ENCODE assay signal across 12 cellular contexts in genomic region chr11:128493570-128493965, GRCh38.
A peak's percentile ranks its signal among the peaks of the same experiment; 100 is the strongest.
DNase-seq lines count a peak whose midpoint lies in the region; ATAC-seq and TF ChIP-seq lines count a peak whose summit lies in the region.
"Had no signal": no experiment of that assay in that cellular context is flagged by ENCODE, and none has a peak within 500 bp of the region (broad histone marks: within the 10 kb centered on the region; RNA-seq: fewer than 3 reads in every experiment).

No MANE protein-coding gene starts in this region.

- no peaks in the 10 kb centered on the region for H3K27me3 Mint-ChIP-seq in activated T-cell treated with anti-CD3 and anti-CD28 coated beads, Interleukin-2, amount 50 U/mL, for 24 hours
- no peaks in the 10 kb centered on the region for H3K27me3 Mint-ChIP-seq in activated B cell treated with CpG ODN at 0.5 μM for 24 hours
- H3K27me3 Mint-ChIP-seq in immature natural killer cell (ENCODE audit: low read depth in 3 of 3): peaks cover 2 to 4% (median 2%) of the 10 kb centered on the region in 3 donors

- H3K36me3 Mint-ChIP-seq in activated T-cell treated with anti-CD3 and anti-CD28 coated beads, Interleukin-2, amount 50 U/mL, for 24 hours (ENCODE audit: low read depth): peaks cover 96% of the 10 kb centered on the region
- H3K36me3 Mint-ChIP-seq in activated B cell treated with CpG ODN at 0.5 μM for 24 hours (ENCODE audit: low read depth) (peaks cover 78% of the 10 kb centered on the region), immature natural killer cell (peaks cover 22 to 46% (median 23%) of the 10 kb centered on the region in 3 donors)

- H3K4me3 Mint-ChIP-seq in activated T-cell treated with anti-CD3 and anti-CD28 coated beads, Interleukin-2, amount 50 U/mL, for 24 hours: peak overlapping the region; percentile 69
- H3K4me3 Mint-ChIP-seq in activated B cell treated with CpG ODN at 0.5 μM for 24 hours (no peak overlapping the region), immature natural killer cell (peak overlapping the region; percentile 37 to 73 (median 58))

- no peaks in the 10 kb centered on the region for H3K9me3 Mint-ChIP-seq in activated T-cell treated with anti-CD3 and anti-CD28 coated beads, Interleukin-2, amount 50 U/mL, for 24 hours
- H3K9me3 Mint-ChIP-seq in activated B cell treated with CpG ODN at 0.5 μM for 24 hours (no peaks in the 10 kb centered on the region), immature natural killer cell (no peaks in the 10 kb centered on the region)

- TF ChIP-seq CTCF in activated B cell treated with CpG ODN at 0.5 μM for 24 hours (IDR thresholded peaks at IDR 0.05): no peak
- TF ChIP-seq CTCF in thoracic aorta (IDR thresholded peaks at IDR 0.05): no peak

- peak overlapping the region; percentile 99 for H3K27ac Mint-ChIP-seq in activated T-cell treated with anti-CD3 and anti-CD28 coated beads, Interleukin-2, amount 50 U/mL, for 24 hours
- H3K27ac Mint-ChIP-seq in activated B cell treated with CpG ODN at 0.5 μM for 24 hours (peak overlapping the region; percentile 88), immature natural killer cell (peak overlapping the region; percentile 86 to 95 (median 94))

- peaks cover 98% of the 10 kb centered on the region for H3K4me1 Mint-ChIP-seq in activated T-cell treated with anti-CD3 and anti-CD28 coated beads, Interleukin-2, amount 50 U/mL, for 24 hours (ENCODE audit: low read depth)
- H3K4me1 Mint-ChIP-seq in activated B cell treated with CpG ODN at 0.5 μM for 24 hours (peaks cover 97% of the 10 kb centered on the region), immature natural killer cell (peaks cover 98 to 100% of the 10 kb centered on the region in 2 donors)

- intact Hi-C loops in activated B cell treated with CpG ODN at 0.5 μM for 24 hours (cut with micrococcal nuclease): no loop called here

- peaks cover 10% of the 10 kb centered on the region for H3K36me3 ChIP-seq in thoracic aorta
- H3K36me3 ChIP-seq: HAP-1, WERI-Rb-1 had no signal

- no peaks in the 10 kb centered on the region for H3K9me3 ChIP-seq in thoracic aorta
- H3K9me3 ChIP-seq: HAP-1 had no signal

- H3K4me1 ChIP-seq in thoracic aorta (ENCODE audit: control insufficient read depth in 1 of 2, low read depth in 2 of 2): peaks cover 49 to 70% of the 10 kb centered on the region in 2 donors
- H3K4me1 ChIP-seq: HAP-1 had no signal

- ATAC-seq in activated B cell treated with CpG ODN at 0.5 μM for 24 hours (ENCODE audit: low read depth) (no peak), thoracic aorta (ENCODE audit: insufficient number of reproducible peaks, low FRiP score, low read depth) (no peak), GM19035 (IDR thresholded peaks at IDR 0.05; ENCODE audit: unreplicated experiment) (no peak), HG03280 (IDR thresholded peaks at IDR 0.05; ENCODE audit: unreplicated experiment) (no peak)

- POLR2A ChIA-PET in activated B cell treated with CpG ODN at 0.5 μM for 24 hours (lab: Charles Lee): interaction anchor here (0.9 to 2.6 kb wide), 7 partner anchors 8 to 27 kb away, joined by 3 to 11 read pairs (median 5); no protein-coding TSS in a partner anchor

- DNase-seq in activated T-cell treated with anti-CD3 and anti-CD28 coated beads, Interleukin-2, amount 50 U/mL, for 24 hours: no peak
- no peak for DNase-seq in activated T-cell treated with anti-CD3 and anti-CD28 coated beads, Interleukin-2, amount 50 U/mL, for 48 hours
- DNase-seq in activated B cell treated with CpG ODN at 0.5 μM for 24 hours (no peak), immature natural killer cell (no peak), thoracic aorta (ENCODE audit: low spot score) (no peak), AML-193 (lab: John Stamatoyannopoulos, UW) (no peak)
- DNase-seq: islet precursor cell, MV-4-11, WERI-Rb-1 had no signal

- CTCF ChIA-PET in activated B cell treated with CpG ODN at 0.5 μM for 24 hours (lab: Charles Lee): no interaction called here

- peak overlapping the region; percentile 39 to 45 for H3K27ac ChIP-seq in thoracic aorta
- H3K27ac ChIP-seq: WERI-Rb-1 had no signal

- H3K4me3 ChIP-seq in thoracic aorta: no peak overlapping the region
- H3K4me3 ChIP-seq: HAP-1 had no signal

- no peaks in the 10 kb centered on the region for H3K27me3 ChIP-seq in thoracic aorta (replicated peaks; ENCODE audit: insufficient read depth)
